ENCODE assay signal across 21 cellular contexts in genomic region chr4:144280688-144281087, GRCh38.
A peak's percentile ranks its signal among the peaks of the same experiment; 100 is the strongest.
DNase-seq lines count a peak whose midpoint lies in the region; ATAC-seq and TF ChIP-seq lines count a peak whose summit lies in the region.
"Had no signal": no experiment of that assay in that cellular context is flagged by ENCODE, and none has a peak within 500 bp of the region (broad histone marks: within the 10 kb centered on the region; RNA-seq: fewer than 3 reads in every experiment).

No MANE protein-coding gene starts in this region.

- CTCF ChIA-PET in mammary epithelial cell (lab: Charles Lee; ENCODE audit: low non-redundant PET): no interaction called here

- H3K4me3 ChIP-seq in mammary epithelial cell (replicated peaks in 1 of 3; ENCODE audit: insufficient read depth in 1 of 3, low read depth in 2 of 3, low read length in 3 of 3) (no peak overlapping the region), breast epithelium (no peak overlapping the region), epithelial cell of esophagus (ENCODE audit: low read length) (no peak overlapping the region), lower lobe of right lung (no peak overlapping the region)
- H3K4me3 ChIP-seq: A549; BLaER1 treated with 17β-estradiol and CSF1 and Interleukin-3, amounts not matched to agents 10 nM and 100 nM; GM12878 had no signal

- H3K4me2 ChIP-seq in mammary epithelial cell (ENCODE audit: insufficient read depth, low read depth, low read length): no peak overlapping the region
- H3K4me2 ChIP-seq: A549; BLaER1 treated with 17β-estradiol and CSF1 and Interleukin-3, amounts not matched to agents 10 nM and 100 nM had no signal

- TF ChIP-seq CTCF in mammary epithelial cell (conservative IDR thresholded peaks at IDR 0.05 in 1 of 2, IDR thresholded peaks at IDR 0.05 in 1 of 2; ENCODE audit: extremely low read depth in 1 of 2, insufficient read depth in 1 of 2, low read depth in 1 of 2, low read length in 2 of 2): no peak
- TF ChIP-seq CTCF in breast epithelium (IDR thresholded peaks at IDR 0.05): no peak
- no peak for TF ChIP-seq CTCF in epithelial cell of esophagus (IDR thresholded peaks at IDR 0.05; ENCODE audit: insufficient read depth, low read depth, low read length, missing control alignments)
- TF ChIP-seq CTCF in lower lobe of right lung (IDR thresholded peaks at IDR 0.05): no peak

- DNase-seq in mammary epithelial cell: peak; percentile 19
- DNase-seq in breast epithelium (ENCODE audit: low spot score in 2 of 2): no peak
- DNase-seq in epithelial cell of esophagus (ENCODE audit: low read depth): peak; percentile 73
- DNase-seq in lower lobe of right lung: no peak
- DNase-seq in KG1 (lab: John Stamatoyannopoulos, UW): no peak
- DNase-seq: AML-193; Caco-2; Calu3; CD4-positive, alpha-beta T cell; CD8-positive, alpha-beta T cell; DMS153; DMS53; DMS79; DND-41; EL; GDM1 had no signal

- H3K36me3 ChIP-seq in mammary epithelial cell (ENCODE audit: insufficient read depth, low read length) (no peaks in the 10 kb centered on the region), breast epithelium (no peaks in the 10 kb centered on the region), lower lobe of right lung (no peaks in the 10 kb centered on the region)
- H3K36me3 ChIP-seq: BLaER1 treated with 17β-estradiol and CSF1 and Interleukin-3, amounts not matched to agents 10 nM and 100 nM had no signal

- no peaks in the 10 kb centered on the region for H3K79me2 ChIP-seq in mammary epithelial cell (ENCODE audit: insufficient read depth, low read length)

- no peaks in the 10 kb centered on the region for H3K27me3 ChIP-seq in mammary epithelial cell (ENCODE audit: insufficient read depth, low read length)
- H3K27me3 ChIP-seq in breast epithelium: no peaks in the 10 kb centered on the region
- H3K27me3 ChIP-seq in lower lobe of right lung (ENCODE audit: low read depth): no peaks in the 10 kb centered on the region
- H3K27me3 ChIP-seq: BLaER1 treated with 17β-estradiol and CSF1 and Interleukin-3, amounts not matched to agents 10 nM and 100 nM had no signal

- in situ Hi-C loops in mammary epithelial cell (cut with MboI; ENCODE audit: low sequenced_read_pairs in 2 of 2): no loop called here

- no peak overlapping the region for H3K9ac ChIP-seq in mammary epithelial cell (ENCODE audit: insufficient read depth, low read length)
- H3K9ac ChIP-seq: BLaER1 treated with 17β-estradiol and CSF1 and Interleukin-3, amounts not matched to agents 10 nM and 100 nM had no signal

- H3K4me1 ChIP-seq in mammary epithelial cell (ENCODE audit: insufficient read depth, low read length) (no peaks in the 10 kb centered on the region), breast epithelium (no peaks in the 10 kb centered on the region), lower lobe of right lung (no peaks in the 10 kb centered on the region)
- H3K4me1 ChIP-seq: A549, Caco-2 had no signal

- H3K27ac ChIP-seq in mammary epithelial cell (ENCODE audit: insufficient read depth, low read depth, low read length) (no peak overlapping the region), breast epithelium (no peak overlapping the region), lower lobe of right lung (no peak overlapping the region)
- H3K27ac ChIP-seq: 22Rv1; A549; BLaER1 treated with 17β-estradiol and CSF1 and Interleukin-3, amounts not matched to agents 10 nM and 100 nM; C4-2B had no signal

- no peak for ATAC-seq in lower lobe of right lung
- ATAC-seq: A549; CD8-positive, alpha-beta T cell; GM12878 had no signal

- TF ChIP-seq POLR2A in breast epithelium (IDR thresholded peaks at IDR 0.05): no peak

- H4K20me1 ChIP-seq in mammary epithelial cell (ENCODE audit: insufficient read depth, low read length): no peaks in the 10 kb centered on the region
- H4K20me1 ChIP-seq: BLaER1 treated with 17β-estradiol and CSF1 and Interleukin-3, amounts not matched to agents 10 nM and 100 nM had no signal

- intact Hi-C loops in mammary epithelial cell (cut with micrococcal nuclease) (no loop called here), breast epithelium (cut with DNase I; ENCODE audit: low total_unique reads) (no loop called here), lower lobe of right lung (cut with DNase I) (no loop called here)

- dilution Hi-C loops in mammary epithelial cell (cut with HindIII; ENCODE audit: low sequenced_read_pairs): no loop called here

- no peak overlapping the region for H2AFZ ChIP-seq in mammary epithelial cell (ENCODE audit: low read depth, low read length)

- H3K9me3 ChIP-seq in mammary epithelial cell (replicated peaks; ENCODE audit: insufficient read depth, low read length) (no peaks in the 10 kb centered on the region), breast epithelium (no peaks in the 10 kb centered on the region), lower lobe of right lung (no peaks in the 10 kb centered on the region)
- H3K9me3 ChIP-seq: A549; BLaER1 treated with 17β-estradiol and CSF1 and Interleukin-3, amounts not matched to agents 10 nM and 100 nM; Caco-2 had no signal

- no TSS peak for BruUV-seq in mammary epithelial cell (replicated peaks; lab: Mats Ljungman, UMichigan)

Comparison
In these comparisons a context has a peak if more than half of its experiments do, and no peak if none do; other contexts are left out.
1. DNase-seq: peak in mammary epithelial cell (single experiment) and epithelial cell of esophagus (single experiment); none in breast epithelium (0 of 2), lower lobe of right lung (single experiment) and KG1 (single experiment).